In the genomic region with DNA sequence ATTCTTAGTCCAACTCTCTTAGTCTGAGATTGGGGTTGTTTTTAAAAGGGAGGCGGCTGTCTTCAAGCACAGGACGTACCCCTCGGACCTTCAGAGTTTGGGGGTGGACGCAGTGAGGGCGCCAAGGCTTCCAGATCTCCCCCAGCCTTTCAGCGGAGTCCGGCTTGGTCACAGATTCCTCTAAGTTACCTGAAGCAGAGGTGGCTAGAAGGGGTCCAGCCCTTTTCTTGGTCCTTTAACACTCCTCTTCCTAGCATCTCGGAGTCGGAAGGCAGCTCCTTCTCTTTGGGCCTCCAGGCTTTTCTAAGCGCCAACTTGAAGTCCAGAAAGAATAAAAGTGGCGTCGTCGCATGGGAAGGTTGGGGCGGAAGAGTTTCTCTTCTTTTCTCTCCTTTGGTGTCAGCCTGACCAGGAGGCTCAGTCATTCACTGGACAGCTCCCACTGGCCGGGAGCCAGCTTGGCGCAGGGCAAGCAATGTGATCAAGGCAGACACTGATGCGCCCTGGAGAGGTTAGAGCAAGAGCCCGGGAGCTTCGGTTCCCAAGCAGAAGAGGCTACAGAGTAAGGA, we compare ENCODE assay signal across 8 cellular contexts. TPM values are rescaled to one million over a fixed set of nuclear protein-coding genes. Genes with fewer than 3 reads are reported as not detected.
DNase-seq lines count a peak whose midpoint lies in the region; ATAC-seq, FAIRE-seq and TF ChIP-seq lines count a peak whose summit lies in the region.

No MANE protein-coding gene starts in this region.

- no peak for TF ChIP-seq POLR2A in vagina (IDR thresholded peaks at IDR 0.05)

- DNase-seq in SW480 (ENCODE audit: low spot score) (peak; percentile 72), epithelial cell of esophagus (ENCODE audit: low read depth) (peak; percentile 74), mucosa of gallbladder (ENCODE audit: low spot score) (peak; percentile 72), vagina (ENCODE audit: extremely low spot score in 2 of 2) (no peak), D721Med (ENCODE audit: insufficient read length, low spot score) (no peak)

- FAIRE-seq in D721Med (lab: Jason Lieb, UNC) = no peak

- TF ChIP-seq CTCF in epithelial cell of esophagus (IDR thresholded peaks at IDR 0.05; ENCODE audit: insufficient read depth, low read depth, low read length, missing control alignments) (no peak), vagina (IDR thresholded peaks at IDR 0.05) (no peak), D721Med (IDR thresholded peaks at IDR 0.05; ENCODE audit: insufficient read depth, missing control alignments) (no peak)

- H3K36me3 ChIP-seq in ACC112 (ENCODE audit: insufficient read depth, low read length) (no peaks in the 10 kb centered on the region), vagina (no peaks in the 10 kb centered on the region)

- intact Hi-C loops in vagina (cut with DNase I) = loop anchor here (5.0 kb wide), 1 partner anchor 50 kb away; a partner anchor contains a TSS

- H3K27me3 ChIP-seq in ACC112 (ENCODE audit: insufficient read depth, low read length) = peaks cover 52% of the 10 kb centered on the region
- no peaks in the 10 kb centered on the region for H3K27me3 ChIP-seq in vagina

- H3K4me1 ChIP-seq in ACC112 (ENCODE audit: control insufficient read depth, insufficient read depth, low read length, unreplicated experiment) = peaks cover 9% of the 10 kb centered on the region
- peaks cover 28% of the 10 kb centered on the region for H3K4me1 ChIP-seq in vagina

- no peaks in the 10 kb centered on the region for H3K9me3 ChIP-seq in vagina

- H2AFZ ChIP-seq in ACC112 (ENCODE audit: low read length, unreplicated experiment) = no peak overlapping the region

- H3K79me2 ChIP-seq in ACC112 (ENCODE audit: control insufficient read depth, insufficient read depth, low read length, unreplicated experiment) = no peaks in the 10 kb centered on the region

- H3K4me3 ChIP-seq in ACC112 (ENCODE audit: low read depth, low read length) (peak overlapping the region; percentile 72), epithelial cell of esophagus (ENCODE audit: low read length) (peak overlapping the region; percentile 46), vagina (peak overlapping the region; percentile 30 to 32)

- peak; percentile 23 for ATAC-seq in GM21529 (IDR thresholded peaks at IDR 0.05; ENCODE audit: unreplicated experiment)
- no peak for ATAC-seq in HG02678 (IDR thresholded peaks at IDR 0.05; ENCODE audit: unreplicated experiment)

- H3K27ac ChIP-seq in ACC112 (ENCODE audit: low read depth, low read length) = no peak overlapping the region
- H3K27ac ChIP-seq in vagina = no peak overlapping the region

RNA-seq across cellular contexts. Expression of a gene that starts 9.6 kb away (rescaled TPM):
- not detected for total RNA-seq in mucosa of gallbladder
- not detected for total RNA-seq in vagina

RNA-seq across cellular contexts. Expression of a gene that starts 40.7 kb away (rescaled TPM):
- total RNA-seq in mucosa of gallbladder (not detected), vagina (not detected)

RNA-seq across cellular contexts. Expression of a gene that starts 44.1 kb away (rescaled TPM):
- total RNA-seq in mucosa of gallbladder (not detected), vagina (not detected)

RNA-seq across cellular contexts. Expression of a gene that starts 52.5 kb away (rescaled TPM):
- total RNA-seq in mucosa of gallbladder (135 TPM), vagina (132 TPM)

RNA-seq across cellular contexts. Expression of a gene that starts 56.7 kb away (rescaled TPM):
- total RNA-seq in mucosa of gallbladder = 110 TPM
- total RNA-seq in vagina = 34.9 TPM

Comparison
In these comparisons a context has a peak if more than half of its experiments do, and no peak if none do; other contexts are left out.
1. DNase-seq: peak in SW480 (single experiment), epithelial cell of esophagus (single experiment) and mucosa of gallbladder (single experiment); none in vagina (0 of 2) and D721Med (single experiment).
2. Peak in every context shown above with its lines, with median percentiles within 50 percentile points of each other: H3K4me3 ChIP-seq.